Comparison of ENCODE assay signal across 8 cellular contexts in the genomic region with DNA sequence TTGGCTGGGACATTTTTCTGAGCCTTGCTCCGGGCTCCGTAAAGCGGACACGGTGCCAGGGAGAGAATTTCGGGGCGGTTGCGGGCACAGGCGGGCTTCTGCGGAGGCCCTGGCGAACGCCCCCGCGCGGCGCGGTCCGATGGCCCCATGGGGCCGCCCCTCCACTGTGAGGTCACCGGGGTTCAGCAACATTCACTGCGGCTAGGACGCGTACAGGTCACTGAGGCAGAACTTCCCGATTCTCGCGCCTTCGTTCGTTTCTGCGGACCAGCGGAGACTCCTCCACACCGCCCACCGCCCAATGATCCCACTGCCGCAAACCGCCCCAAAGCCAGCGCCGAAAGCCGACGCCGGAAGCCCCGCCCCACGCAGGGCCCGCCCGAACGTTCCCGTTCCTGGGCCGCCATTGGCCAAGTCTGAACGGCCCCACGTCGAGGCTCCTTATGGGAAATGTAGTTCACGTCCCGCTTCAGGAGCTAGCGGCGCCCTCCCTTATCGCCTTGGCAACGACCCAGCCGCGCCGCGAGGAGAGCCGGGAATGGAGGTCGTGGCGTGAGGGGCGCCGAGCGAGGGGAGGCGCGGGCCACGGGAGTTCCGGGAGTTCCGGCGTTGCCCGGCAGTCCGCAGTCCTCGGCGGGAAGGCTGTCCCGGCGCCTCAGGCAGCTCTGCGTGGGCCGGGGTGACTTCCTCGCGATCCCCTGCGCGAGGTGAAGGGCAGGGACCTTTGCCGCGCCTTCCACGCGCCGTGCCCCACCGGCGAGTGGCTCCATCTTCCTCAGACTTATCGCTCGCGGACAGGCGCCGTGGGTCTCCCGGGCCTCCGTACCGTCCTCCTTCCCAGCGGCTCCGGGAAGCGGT. TPM values are rescaled to one million over a fixed set of nuclear protein-coding genes. Genes with fewer than 3 reads are reported as not detected.
A peak's percentile ranks its signal among the peaks of the same experiment; 100 is the strongest.
DNase-seq lines count a peak whose midpoint lies in the region; ATAC-seq, FAIRE-seq and TF ChIP-seq lines count a peak whose summit lies in the region.

A gene (plus strand): TSS at position 498 of the 858 bp plus-strand sequence. CDS start 499 bp downstream, outside the sequence.

- no peak for FAIRE-seq in urothelium cell line (lab: Jason Lieb, UNC)

- H3K27ac ChIP-seq in right atrium auricular region, result peak within 1 kb of the TSS; percentile 89
- peak within 1 kb of the TSS; percentile 79 for H3K27ac ChIP-seq in psoas muscle

- peak; percentile 78 to 90 for DNase-seq in NCI-H187 (lab: John Stamatoyannopoulos, UW)
- peak; percentile 87 to 95 (median 90) for DNase-seq in T-helper 2 cell
- peak; percentile 63 to 98 (median 94) for DNase-seq in anterior cingulate cortex (lab: John Stamatoyannopoulos, UW)
- peak; percentile 96 for DNase-seq in right atrium auricular region (ENCODE audit: low spot score)
- DNase-seq in psoas muscle, result peak; percentile 95 to 97
- DNase-seq in urothelium cell line (ENCODE audit: low spot score), result peak; percentile 85

- H3K4me3 ChIP-seq in right atrium auricular region, result peak within 1 kb of the TSS; percentile 83 to 88
- peak within 1 kb of the TSS; percentile 86 for H3K4me3 ChIP-seq in psoas muscle

- peak in 1 of 2 donors; percentile 26 for TF ChIP-seq CTCF in right atrium auricular region (IDR thresholded peaks at IDR 0.05)
- TF ChIP-seq CTCF in psoas muscle (IDR thresholded peaks at IDR 0.05), result no peak

- WGBS in psoas muscle, 3 donors, result 0% methylated on average over 63 to 100 of the region's 100 CpGs

- intact Hi-C loops in psoas muscle (cut with DNase I), result loop anchor here in 1 of 2 donors (1.0 kb wide), 1 partner anchor 43 kb away; a partner anchor contains a TSS

- no peaks in the 10 kb centered on the region for H3K9me3 ChIP-seq in right atrium auricular region
- no peaks in the 10 kb centered on the region for H3K9me3 ChIP-seq in psoas muscle

- H3K36me3 ChIP-seq in right atrium auricular region, result no peaks in the 10 kb centered on the region
- H3K36me3 ChIP-seq in psoas muscle (ENCODE audit: insufficient read depth in 1 of 2, low read depth in 1 of 2), result peaks cover 0 to 12% of the 10 kb centered on the region in 2 donors

- ATAC-seq in GM18498 (IDR thresholded peaks at IDR 0.05; ENCODE audit: unreplicated experiment), result peak; percentile 93
- ATAC-seq in HG02943 (IDR thresholded peaks at IDR 0.05; ENCODE audit: low read depth, unreplicated experiment), result peak; percentile 97
- peak; percentile 98 to 99 (median 98) for ATAC-seq in psoas muscle

- H3K27me3 ChIP-seq in right atrium auricular region, result no peaks in the 10 kb centered on the region
- no peaks in the 10 kb centered on the region for H3K27me3 ChIP-seq in psoas muscle (ENCODE audit: insufficient read depth in 3 of 3, low read length in 2 of 3)

- peaks cover 0 to 26% of the 10 kb centered on the region in 2 donors for H3K4me1 ChIP-seq in right atrium auricular region
- H3K4me1 ChIP-seq in psoas muscle, result peaks cover 11% of the 10 kb centered on the region

RNA-seq across cellular contexts. Expression of the gene that starts here (rescaled TPM):
- total RNA-seq in right atrium auricular region (10 to 100 TPM; 17.4 to 18.5 TPM), psoas muscle (10 to 100 TPM in 3 of 4 donors, 1 to 10 TPM in 1; 9.5 to 16.2 (median 13.3) TPM)
- 10 to 100 TPM in 2 of 3 donors, 1 to 10 TPM in 1; 8.7 to 23.8 (median 11.6) TPM for polyA plus RNA-seq in psoas muscle

Comparison
In these comparisons a context has a peak if more than half of its experiments do, and no peak if none do; other contexts are left out.
1. Peak in every context shown above with its lines: DNase-seq, ATAC-seq, H3K4me3 ChIP-seq and H3K27ac ChIP-seq.